21 cellular contexts compared by ENCODE assay signal in the genomic region with DNA sequence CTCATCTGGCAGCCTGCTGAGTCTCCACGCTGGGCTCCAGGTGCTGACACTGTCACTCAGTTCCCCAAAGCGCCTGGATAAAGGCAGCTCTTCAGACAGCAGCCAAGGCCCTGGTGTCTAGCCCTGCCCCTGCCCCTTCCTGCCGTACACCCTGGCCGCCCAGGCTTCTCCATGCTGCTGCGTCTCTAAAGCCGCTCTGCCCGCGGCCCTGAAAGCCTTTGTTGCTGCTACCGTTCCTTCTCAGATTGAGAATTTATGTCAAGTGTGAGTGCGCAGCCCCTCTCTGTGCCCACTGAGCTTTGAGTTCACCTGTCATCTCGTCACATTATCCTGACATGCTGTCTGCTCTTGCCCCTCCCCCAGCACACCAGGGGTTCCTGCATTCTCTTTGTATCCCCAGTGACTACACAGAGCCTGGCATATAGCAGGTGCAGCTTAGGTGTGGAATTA.
DNase-seq lines count a peak whose midpoint lies in the region; ATAC-seq and TF ChIP-seq lines count a peak whose summit lies in the region.
"Had no signal": no experiment of that assay in that cellular context is flagged by ENCODE, and none has a peak within 500 bp of the region (broad histone marks: within the 10 kb centered on the region; RNA-seq: fewer than 3 reads in every experiment).

No MANE protein-coding gene starts in this region.

- H3K27ac Mint-ChIP-seq in H9, result peak overlapping the region in 2 of 3 experiments; percentile 73 to 81; a peak in 4 of 7 replicates
- H3K27ac Mint-ChIP-seq: activated CD4-positive, alpha-beta memory T cell treated with anti-CD3 and anti-CD28 coated beads, Interleukin-2, amount 10 ng/mL, durations not matched to agents 7 days and 5 days had no signal

- no peak overlapping the region for H3T11ph ChIP-seq in H9 (ENCODE audit: low read length)

- no peak overlapping the region for H2AFZ ChIP-seq in H9 (ENCODE audit: low read length)

- H3K27ac ChIP-seq in H9 (ENCODE audit: insufficient read length, low read depth, low read length), result no peak overlapping the region
- H3K27ac ChIP-seq: epithelial cell of prostate, neutrophil, thyroid gland had no signal

- H2BK5ac ChIP-seq in H9 (ENCODE audit: insufficient read length, low read length), result no peak overlapping the region

- H4K20me1 ChIP-seq in H9 (ENCODE audit: control insufficient read depth, insufficient read depth, insufficient read length), result no peaks in the 10 kb centered on the region

- H3K4me1 Mint-ChIP-seq in H9, result peaks cover 14 to 16% of the 10 kb centered on the region in 2 experiments
- H3K4me1 Mint-ChIP-seq: activated CD4-positive, alpha-beta memory T cell treated with anti-CD3 and anti-CD28 coated beads, Interleukin-2, amount 10 ng/mL, durations not matched to agents 7 days and 5 days; CD4-positive, CD25-positive, alpha-beta regulatory T cell had no signal

- ATAC-seq in left ventricle myocardium superior, result peak; percentile 85
- no peak for ATAC-seq in HG03432 (IDR thresholded peaks at IDR 0.05; ENCODE audit: unreplicated experiment)
- ATAC-seq: stimulated activated naive CD8-positive, alpha-beta T cell treated with anti-CD3 and anti-CD28 coated beads, Interleukin-15, Interleukin-2, amounts not matched to agents 100 U/mL and 50 U/mL, for 24 hours had no signal

- no peak overlapping the region for H3K4me2 ChIP-seq in H9 (ENCODE audit: insufficient read depth, insufficient read length, low read length)
- H3K4me2 ChIP-seq: smooth muscle cell had no signal

- H3K36me3 Mint-ChIP-seq in H9 (ENCODE audit: insufficient read depth in 1 of 3, low read depth in 3 of 3), result no peaks in the 10 kb centered on the region
- H3K36me3 Mint-ChIP-seq: CD4-positive, CD25-positive, alpha-beta regulatory T cell had no signal

- no peaks in the 10 kb centered on the region for H3K79me2 ChIP-seq in H9 (ENCODE audit: insufficient read depth, low read length)

- intact Hi-C loops in left ventricle myocardium superior (cut with micrococcal nuclease), result no loop called here

- H4K91ac ChIP-seq in H9 (ENCODE audit: insufficient read length, low read depth, low read length), result no peak overlapping the region

- peak; percentile 17 for DNase-seq in DMS153 treated with DMSO at 0.1 percent for 48 hours (lab: John Stamatoyannopoulos, UW; ENCODE audit: unreplicated experiment)
- peak; percentile 35 for DNase-seq in H9
- peak; percentile 95 for DNase-seq in NCI-H345 treated with DMSO at 0.1 percent for 48 hours (lab: John Stamatoyannopoulos, UW; ENCODE audit: unreplicated experiment)
- DNase-seq in left ventricle myocardium superior, result peak; percentile 45
- no peak for DNase-seq in SW480 (ENCODE audit: low spot score)
- no peak for DNase-seq in NCI-H1694 treated with DMSO at 0.1 percent for 48 hours (lab: John Stamatoyannopoulos, UW)
- DNase-seq: activated CD4-positive, alpha-beta memory T cell treated with anti-CD3 and anti-CD28 coated beads, Interleukin-2, amount 10 ng/mL, durations not matched to agents 7 days and 5 days; activated effector memory CD4-positive, alpha-beta T cell treated with Interleukin-2 at 50 U/mL for 16 hours; CD4-positive, CD25-positive, alpha-beta regulatory T cell; foreskin fibroblast; GOT3; IMR-90; NCI-H1436 treated with DMSO at 0.1 percent for 48 hours; NCI-H524; stimulated activated CD4-positive, alpha-beta T cell treated with anti-CD3 and anti-CD28 coated beads, Interleukin-2, amount 100 ng/mL, for 48 hours; stimulated activated naive CD8-positive, alpha-beta T cell treated with anti-CD3 and anti-CD28 coated beads, Interleukin-15, Interleukin-2, amounts not matched to agents 100 U/mL and 50 U/mL, for 24 hours; thyroid gland had no signal

- no peak overlapping the region for H2BK20ac ChIP-seq in H9 (ENCODE audit: low read depth, low read length, poor library complexity, severe bottlenecking)

- no peak overlapping the region for H3K18ac ChIP-seq in H9 (ENCODE audit: insufficient read length, low read depth, low read length)

- no peak overlapping the region for H3K4me3 Mint-ChIP-seq in H9
- H3K4me3 Mint-ChIP-seq: activated CD4-positive, alpha-beta memory T cell treated with anti-CD3 and anti-CD28 coated beads, Interleukin-2, amount 10 ng/mL, durations not matched to agents 7 days and 5 days; CD4-positive, CD25-positive, alpha-beta regulatory T cell had no signal

- H3K23me2 ChIP-seq in H9 (ENCODE audit: insufficient read length, low read depth, low read length, poor library complexity, severe bottlenecking), result no peaks in the 10 kb centered on the region

- no peak overlapping the region for H2AK5ac ChIP-seq in H9 (ENCODE audit: insufficient read length, low read length)

- H3K56ac ChIP-seq in H9 (ENCODE audit: insufficient read length, low read depth, low read length), result no peak overlapping the region

- no peaks in the 10 kb centered on the region for H3K27me3 ChIP-seq in H9 (ENCODE audit: insufficient read depth, low read length)
- H3K27me3 ChIP-seq: neutrophil, thyroid gland had no signal

- no peak overlapping the region for H4K8ac ChIP-seq in H9 (replicated peaks; ENCODE audit: insufficient read length, low read depth, low read length)

- TF ChIP-seq CTCF in H9 (conservative IDR thresholded peaks at IDR 0.05), result no peak

- no peak overlapping the region for H4K5ac ChIP-seq in H9 (ENCODE audit: insufficient read length, low read depth, low read length)

- H3K4me1 ChIP-seq in H9 (ENCODE audit: insufficient read depth, low read length), result peaks cover 2% of the 10 kb centered on the region; the same call in 1 of the 2 replicates

- H3K27me3 Mint-ChIP-seq in H9 (ENCODE audit: low read depth), result no peaks in the 10 kb centered on the region; the same call in 1 of the 2 replicates

- H2BK120ac ChIP-seq in H9 (ENCODE audit: low read depth, low read length, poor library complexity, severe bottlenecking), result no peak overlapping the region

- no peak overlapping the region for H3K23ac ChIP-seq in H9 (ENCODE audit: insufficient read length, low read depth, low read length)

- H2BK15ac ChIP-seq in H9 (ENCODE audit: low read depth, low read length), result no peak overlapping the region

- H3K4ac ChIP-seq in H9 (ENCODE audit: low read depth, low read length), result no peak overlapping the region

- no peaks in the 10 kb centered on the region for H3K79me1 ChIP-seq in H9 (ENCODE audit: insufficient read depth, low read depth, low read length, poor library complexity, severe bottlenecking)

- no peaks in the 10 kb centered on the region for H3K9me3 ChIP-seq in H9 (ENCODE audit: control insufficient read depth, low read depth, low read length)
- H3K9me3 ChIP-seq: neutrophil, thyroid gland had no signal

- WGBS in H9 (ENCODE audit: extremely low coverage, insufficient read length, low lambda C conversion rate), result no CpG with 5 or more reads among the region's 11 CpGs

- no peak overlapping the region for H3K9ac ChIP-seq in H9 (ENCODE audit: extremely low read depth, insufficient read length, low read length)

- H3K9me3 Mint-ChIP-seq in H9, result no peaks in the 10 kb centered on the region
- H3K9me3 Mint-ChIP-seq: activated CD4-positive, alpha-beta memory T cell treated with anti-CD3 and anti-CD28 coated beads, Interleukin-2, amount 10 ng/mL, durations not matched to agents 7 days and 5 days had no signal

- no peak overlapping the region for H3K14ac ChIP-seq in H9 (ENCODE audit: insufficient read depth, low read length)

- no peak overlapping the region for H2BK12ac ChIP-seq in H9 (ENCODE audit: insufficient read length, low read depth, low read length)

Comparison
In these comparisons a context has a peak if more than half of its experiments do, and no peak if none do; other contexts are left out.
1. DNase-seq: peak in DMS153 treated with DMSO at 0.1 percent for 48 hours (single experiment), H9 (single experiment), NCI-H345 treated with DMSO at 0.1 percent for 48 hours (single experiment) and left ventricle myocardium superior (single experiment); none in SW480 (single experiment) and NCI-H1694 treated with DMSO at 0.1 percent for 48 hours (single experiment).